ENCODE assay signal across 29 cellular contexts in genomic region chr2:194739217-194739616, GRCh38.
"Had no signal": no experiment of that assay in that cellular context is flagged by ENCODE, and none has a peak within 500 bp of the region (broad histone marks: within the 10 kb centered on the region; RNA-seq: fewer than 3 reads in every experiment).

No MANE protein-coding gene starts in this region.

- H2AFZ ChIP-seq: neural progenitor cell had no signal

- H3K4me3 Mint-ChIP-seq: immature natural killer cell; mesothelial cell of epicardium; naive B cell; natural killer cell; nephron progenitor cell; neural progenitor cell; stimulated activated naive B cell treated with anti-CD40 and anti-IgM and Interleukin-4, amounts not matched to agents 10 μg/mL and 1 μg/mL and 100 μg/mL, for 72 hours had no signal

- H3K4me1 ChIP-seq: left ventricle myocardium inferior, right atrium auricular region, stomach, testis, thyroid gland, transverse colon, upper lobe of left lung, vagina had no signal

- FAIRE-seq: islet of Langerhans had no signal

- H3K36me3 Mint-ChIP-seq: immature natural killer cell; mesothelial cell of epicardium; naive B cell; natural killer cell; neural progenitor cell; stimulated activated naive B cell treated with anti-CD40 and anti-IgM and Interleukin-4, amounts not matched to agents 10 μg/mL and 1 μg/mL and 100 μg/mL, for 72 hours had no signal

- H3K27ac ChIP-seq: left ventricle myocardium inferior, neural progenitor cell, neutrophil, ovary, right atrium auricular region, skin epidermis, stomach, testis, thyroid gland, transverse colon, upper lobe of left lung, vagina had no signal

- H3K4me1 Mint-ChIP-seq: immature natural killer cell; mesothelial cell of epicardium; naive B cell; natural killer cell; nephron progenitor cell; neural progenitor cell; stimulated activated naive B cell treated with anti-CD40 and anti-IgM and Interleukin-4, amounts not matched to agents 10 μg/mL and 1 μg/mL and 100 μg/mL, for 72 hours had no signal

- H3K27me3 ChIP-seq: neural progenitor cell, neutrophil, ovary, right atrium auricular region, stomach, testis, thyroid gland, transverse colon, upper lobe of left lung, vagina had no signal

- H3K4me3 ChIP-seq: left ventricle myocardium inferior, lung, neural progenitor cell, ovary, right atrium auricular region, skin epidermis, stomach, testis, thyroid gland, transverse colon, upper lobe of left lung, vagina had no signal

- H3K9ac ChIP-seq: neural progenitor cell had no signal

- H3K27me3 Mint-ChIP-seq: naive B cell; progenitor cell of endocrine pancreas; stimulated activated naive B cell treated with anti-CD40 and anti-IgM and Interleukin-4, amounts not matched to agents 10 μg/mL and 1 μg/mL and 100 μg/mL, for 72 hours had no signal

- H3K9me3 Mint-ChIP-seq: nephron progenitor cell had no signal

- H3K9me3 ChIP-seq: neutrophil, testis, thyroid gland, transverse colon, upper lobe of left lung, vagina had no signal

- H3K27ac Mint-ChIP-seq: immature natural killer cell; mesothelial cell of epicardium; naive B cell; natural killer cell; nephron progenitor cell; neural progenitor cell; progenitor cell of endocrine pancreas; stimulated activated naive B cell treated with anti-CD40 and anti-IgM and Interleukin-4, amounts not matched to agents 10 μg/mL and 1 μg/mL and 100 μg/mL, for 72 hours had no signal

- H3K4me2 ChIP-seq: neural progenitor cell had no signal

- DNase-seq: hypothalamus; immature natural killer cell; left ventricle myocardium inferior; mesendoderm; naive B cell; natural killer cell; nephron progenitor cell; ovary; stimulated activated CD4-positive, alpha-beta T cell treated with anti-CD3 and anti-CD28 coated beads, Interleukin-12 subunit alpha, Interleukin-12 subunit beta, amount 100 ng/mL, for 4 hours; stimulated activated CD4-positive, alpha-beta T cell treated with anti-CD3 and anti-CD28 coated beads, Interleukin-15, amount 100 ng/mL, for 24 hours; stimulated activated CD4-positive, alpha-beta T cell treated with anti-CD3 and anti-CD28 coated beads, Interleukin-2, amount 100 ng/mL, for 24 hours; stimulated activated CD4-positive, alpha-beta T cell treated with anti-CD3 and anti-CD28 coated beads, Interleukin-4, amount 100 ng/mL, for 1 hour; stimulated activated naive B cell treated with anti-CD40 and anti-IgM and Interleukin-4, amounts not matched to agents 10 μg/mL and 1 μg/mL and 100 μg/mL, for 72 hours; stimulated activated naive CD8-positive, alpha-beta T cell treated with anti-CD3 and anti-CD28 coated beads, Interleukin-15, Interleukin-2, amounts not matched to agents 100 U/mL and 50 U/mL, for 24 hours; stomach; testis; thyroid gland; transverse colon; upper lobe of left lung had no signal

- H3K36me3 ChIP-seq: left ventricle myocardium inferior, neural progenitor cell, neutrophil, ovary, right atrium auricular region, stomach, thyroid gland, transverse colon, upper lobe of left lung, vagina had no signal

- ATAC-seq: natural killer cell; sciatic nerve; stimulated activated naive B cell treated with anti-CD40 and anti-IgM and Interleukin-4, amounts not matched to agents 10 μg/mL and 1 μg/mL and 100 μg/mL, for 72 hours; stimulated activated naive CD8-positive, alpha-beta T cell treated with anti-CD3 and anti-CD28 coated beads, Interleukin-15, Interleukin-2, amounts not matched to agents 100 U/mL and 50 U/mL, for 24 hours had no signal
